ENCODE assay signal across 2 cellular contexts in the genomic region with DNA sequence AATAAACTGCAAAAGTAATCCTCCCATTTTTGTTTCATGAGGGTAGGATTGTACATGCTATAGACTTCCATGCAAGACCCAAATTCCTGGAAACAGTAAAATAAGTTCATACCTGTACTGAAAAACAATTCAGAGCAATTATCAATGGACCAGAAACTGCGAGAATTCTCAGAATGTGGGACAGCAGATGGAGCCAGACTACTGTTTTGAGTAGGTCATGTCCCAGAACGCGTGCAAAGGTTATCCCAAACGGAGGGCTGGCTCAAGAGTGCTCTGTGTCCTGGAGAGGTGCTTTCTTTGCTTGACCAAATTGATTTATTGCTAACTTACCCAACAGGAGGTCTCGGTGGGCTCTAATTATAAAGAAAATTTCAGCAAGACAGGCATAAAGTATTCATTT.
TF ChIP-seq lines count a peak whose summit lies in the region.

No MANE protein-coding gene starts in this region.

TF ChIP-seq in GM23338, 12 proteins besides CTCF, POLR2A, EP300 and RAD21 (continues in another document):
- TF ChIP-seq, protein P1, sequence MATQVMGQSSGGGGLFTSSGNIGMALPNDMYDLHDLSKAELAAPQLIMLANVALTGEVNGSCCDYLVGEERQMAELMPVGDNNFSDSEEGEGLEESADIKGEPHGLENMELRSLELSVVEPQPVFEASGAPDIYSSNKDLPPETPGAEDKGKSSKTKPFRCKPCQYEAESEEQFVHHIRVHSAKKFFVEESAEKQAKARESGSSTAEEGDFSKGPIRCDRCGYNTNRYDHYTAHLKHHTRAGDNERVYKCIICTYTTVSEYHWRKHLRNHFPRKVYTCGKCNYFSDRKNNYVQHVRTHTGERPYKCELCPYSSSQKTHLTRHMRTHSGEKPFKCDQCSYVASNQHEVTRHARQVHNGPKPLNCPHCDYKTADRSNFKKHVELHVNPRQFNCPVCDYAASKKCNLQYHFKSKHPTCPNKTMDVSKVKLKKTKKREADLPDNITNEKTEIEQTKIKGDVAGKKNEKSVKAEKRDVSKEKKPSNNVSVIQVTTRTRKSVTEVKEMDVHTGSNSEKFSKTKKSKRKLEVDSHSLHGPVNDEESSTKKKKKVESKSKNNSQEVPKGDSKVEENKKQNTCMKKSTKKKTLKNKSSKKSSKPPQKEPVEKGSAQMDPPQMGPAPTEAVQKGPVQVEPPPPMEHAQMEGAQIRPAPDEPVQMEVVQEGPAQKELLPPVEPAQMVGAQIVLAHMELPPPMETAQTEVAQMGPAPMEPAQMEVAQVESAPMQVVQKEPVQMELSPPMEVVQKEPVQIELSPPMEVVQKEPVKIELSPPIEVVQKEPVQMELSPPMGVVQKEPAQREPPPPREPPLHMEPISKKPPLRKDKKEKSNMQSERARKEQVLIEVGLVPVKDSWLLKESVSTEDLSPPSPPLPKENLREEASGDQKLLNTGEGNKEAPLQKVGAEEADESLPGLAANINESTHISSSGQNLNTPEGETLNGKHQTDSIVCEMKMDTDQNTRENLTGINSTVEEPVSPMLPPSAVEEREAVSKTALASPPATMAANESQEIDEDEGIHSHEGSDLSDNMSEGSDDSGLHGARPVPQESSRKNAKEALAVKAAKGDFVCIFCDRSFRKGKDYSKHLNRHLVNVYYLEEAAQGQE (IDR thresholded peaks at IDR 0.05; ENCODE audit: unreplicated experiment) = no peak
- no peak for TF ChIP-seq STAT1 (IDR thresholded peaks at IDR 0.05; ENCODE audit: unreplicated experiment)
- no peak for TF ChIP-seq NANOG (IDR thresholded peaks at IDR 0.05; ENCODE audit: borderline replicate concordance)
- no peak for TF ChIP-seq POLR2AphosphoS5 (IDR thresholded peaks at IDR 0.05; ENCODE audit: low read depth)
- TF ChIP-seq ZNF331 (CRISPR knock-in tag; IDR thresholded peaks at IDR 0.05; ENCODE audit: low read depth) = no peak
- no peak for TF ChIP-seq ZNF114 (CRISPR knock-in tag; IDR thresholded peaks at IDR 0.05)
- no peak for TF ChIP-seq EZH2phosphoT487 (IDR thresholded peaks at IDR 0.05; ENCODE audit: unreplicated experiment)
- TF ChIP-seq, protein P2, sequence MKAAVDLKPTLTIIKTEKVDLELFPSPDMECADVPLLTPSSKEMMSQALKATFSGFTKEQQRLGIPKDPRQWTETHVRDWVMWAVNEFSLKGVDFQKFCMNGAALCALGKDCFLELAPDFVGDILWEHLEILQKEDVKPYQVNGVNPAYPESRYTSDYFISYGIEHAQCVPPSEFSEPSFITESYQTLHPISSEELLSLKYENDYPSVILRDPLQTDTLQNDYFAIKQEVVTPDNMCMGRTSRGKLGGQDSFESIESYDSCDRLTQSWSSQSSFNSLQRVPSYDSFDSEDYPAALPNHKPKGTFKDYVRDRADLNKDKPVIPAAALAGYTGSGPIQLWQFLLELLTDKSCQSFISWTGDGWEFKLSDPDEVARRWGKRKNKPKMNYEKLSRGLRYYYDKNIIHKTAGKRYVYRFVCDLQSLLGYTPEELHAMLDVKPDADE (IDR thresholded peaks at IDR 0.05) = no peak
- no peak for TF ChIP-seq JUNB (IDR thresholded peaks at IDR 0.05; ENCODE audit: unreplicated experiment)
- no peak for TF ChIP-seq EZH2 (IDR thresholded peaks at IDR 0.05; ENCODE audit: low read depth, unreplicated experiment)

TF ChIP-seq in GM12878, 131 proteins besides CTCF, POLR2A, EP300 and RAD21:
- TF ChIP-seq RAD51 (IDR thresholded peaks at IDR 0.05) = no peak
- no peak for TF ChIP-seq BRCA1 (IDR thresholded peaks at IDR 0.05; ENCODE audit: low read depth, low read length)
- TF ChIP-seq, protein P3, sequence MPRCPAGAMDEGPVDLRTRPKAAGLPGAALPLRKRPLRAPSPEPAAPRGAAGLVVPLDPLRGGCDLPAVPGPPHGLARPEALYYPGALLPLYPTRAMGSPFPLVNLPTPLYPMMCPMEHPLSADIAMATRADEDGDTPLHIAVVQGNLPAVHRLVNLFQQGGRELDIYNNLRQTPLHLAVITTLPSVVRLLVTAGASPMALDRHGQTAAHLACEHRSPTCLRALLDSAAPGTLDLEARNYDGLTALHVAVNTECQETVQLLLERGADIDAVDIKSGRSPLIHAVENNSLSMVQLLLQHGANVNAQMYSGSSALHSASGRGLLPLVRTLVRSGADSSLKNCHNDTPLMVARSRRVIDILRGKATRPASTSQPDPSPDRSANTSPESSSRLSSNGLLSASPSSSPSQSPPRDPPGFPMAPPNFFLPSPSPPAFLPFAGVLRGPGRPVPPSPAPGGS (IDR thresholded peaks at IDR 0.05; ENCODE audit: borderline replicate concordance, insufficient read depth, low read depth, low read length, poor library complexity, severe bottlenecking) = no peak
- TF ChIP-seq, protein P4, sequence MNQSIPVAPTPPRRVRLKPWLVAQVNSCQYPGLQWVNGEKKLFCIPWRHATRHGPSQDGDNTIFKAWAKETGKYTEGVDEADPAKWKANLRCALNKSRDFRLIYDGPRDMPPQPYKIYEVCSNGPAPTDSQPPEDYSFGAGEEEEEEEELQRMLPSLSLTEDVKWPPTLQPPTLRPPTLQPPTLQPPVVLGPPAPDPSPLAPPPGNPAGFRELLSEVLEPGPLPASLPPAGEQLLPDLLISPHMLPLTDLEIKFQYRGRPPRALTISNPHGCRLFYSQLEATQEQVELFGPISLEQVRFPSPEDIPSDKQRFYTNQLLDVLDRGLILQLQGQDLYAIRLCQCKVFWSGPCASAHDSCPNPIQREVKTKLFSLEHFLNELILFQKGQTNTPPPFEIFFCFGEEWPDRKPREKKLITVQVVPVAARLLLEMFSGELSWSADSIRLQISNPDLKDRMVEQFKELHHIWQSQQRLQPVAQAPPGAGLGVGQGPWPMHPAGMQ (IDR thresholded peaks at IDR 0.05; ENCODE audit: borderline replicate concordance) = no peak
- TF ChIP-seq NR2F1 (conservative IDR thresholded peaks at IDR 0.05) = no peak
- TF ChIP-seq RUNX3 (IDR thresholded peaks at IDR 0.05; ENCODE audit: low read length) = no peak
- TF ChIP-seq GABPA (IDR thresholded peaks at IDR 0.05; ENCODE audit: low read depth) = no peak
- TF ChIP-seq MEF2B (IDR thresholded peaks at IDR 0.05; ENCODE audit: partially characterized antibody, poor library complexity, severe bottlenecking) = no peak
- TF ChIP-seq ASH2L (IDR thresholded peaks at IDR 0.05; ENCODE audit: borderline replicate concordance, low read depth) = no peak
- no peak for TF ChIP-seq ZNF384 (IDR thresholded peaks at IDR 0.05; ENCODE audit: borderline replicate concordance, low read depth, low read length)
- TF ChIP-seq TCF7 (IDR thresholded peaks at IDR 0.05; ENCODE audit: borderline replicate concordance) = no peak
- TF ChIP-seq HCFC1 (IDR thresholded peaks at IDR 0.05; ENCODE audit: low read length) = no peak
- TF ChIP-seq, protein P5, sequence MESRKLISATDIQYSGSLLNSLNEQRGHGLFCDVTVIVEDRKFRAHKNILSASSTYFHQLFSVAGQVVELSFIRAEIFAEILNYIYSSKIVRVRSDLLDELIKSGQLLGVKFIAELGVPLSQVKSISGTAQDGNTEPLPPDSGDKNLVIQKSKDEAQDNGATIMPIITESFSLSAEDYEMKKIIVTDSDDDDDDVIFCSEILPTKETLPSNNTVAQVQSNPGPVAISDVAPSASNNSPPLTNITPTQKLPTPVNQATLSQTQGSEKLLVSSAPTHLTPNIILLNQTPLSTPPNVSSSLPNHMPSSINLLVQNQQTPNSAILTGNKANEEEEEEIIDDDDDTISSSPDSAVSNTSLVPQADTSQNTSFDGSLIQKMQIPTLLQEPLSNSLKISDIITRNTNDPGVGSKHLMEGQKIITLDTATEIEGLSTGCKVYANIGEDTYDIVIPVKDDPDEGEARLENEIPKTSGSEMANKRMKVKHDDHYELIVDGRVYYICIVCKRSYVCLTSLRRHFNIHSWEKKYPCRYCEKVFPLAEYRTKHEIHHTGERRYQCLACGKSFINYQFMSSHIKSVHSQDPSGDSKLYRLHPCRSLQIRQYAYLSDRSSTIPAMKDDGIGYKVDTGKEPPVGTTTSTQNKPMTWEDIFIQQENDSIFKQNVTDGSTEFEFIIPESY (IDR thresholded peaks at IDR 0.05) = no peak
- no peak for TF ChIP-seq MTA2 (IDR thresholded peaks at IDR 0.05; ENCODE audit: low read depth)
- TF ChIP-seq, protein P6, sequence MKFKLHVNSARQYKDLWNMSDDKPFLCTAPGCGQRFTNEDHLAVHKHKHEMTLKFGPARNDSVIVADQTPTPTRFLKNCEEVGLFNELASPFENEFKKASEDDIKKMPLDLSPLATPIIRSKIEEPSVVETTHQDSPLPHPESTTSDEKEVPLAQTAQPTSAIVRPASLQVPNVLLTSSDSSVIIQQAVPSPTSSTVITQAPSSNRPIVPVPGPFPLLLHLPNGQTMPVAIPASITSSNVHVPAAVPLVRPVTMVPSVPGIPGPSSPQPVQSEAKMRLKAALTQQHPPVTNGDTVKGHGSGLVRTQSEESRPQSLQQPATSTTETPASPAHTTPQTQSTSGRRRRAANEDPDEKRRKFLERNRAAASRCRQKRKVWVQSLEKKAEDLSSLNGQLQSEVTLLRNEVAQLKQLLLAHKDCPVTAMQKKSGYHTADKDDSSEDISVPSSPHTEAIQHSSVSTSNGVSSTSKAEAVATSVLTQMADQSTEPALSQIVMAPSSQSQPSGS (IDR thresholded peaks at IDR 0.05; ENCODE audit: low read length) = no peak
